Comparison of ENCODE assay signal across 11 cellular contexts in genomic region chr16:23842137-23842600, GRCh38. TPM values are rescaled to one million over a fixed set of nuclear protein-coding genes. Genes with fewer than 3 reads are reported as not detected.
A peak's percentile ranks its signal among the peaks of the same experiment; 100 is the strongest.
DNase-seq lines count a peak whose midpoint lies in the region; ATAC-seq and TF ChIP-seq lines count a peak whose summit lies in the region.
"Had no signal": no experiment of that assay in that cellular context is flagged by ENCODE, and none has a peak within 500 bp of the region (broad histone marks: within the 10 kb centered on the region; RNA-seq: fewer than 3 reads in every experiment).

No MANE protein-coding gene starts in this region.

- H3K36me3 Mint-ChIP-seq in activated T-helper 1 cell treated with anti-CD3 and anti-CD28 coated beads, Interleukin-12 subunit alpha, Interleukin-12 subunit beta, Interleukin-2, Interleukin-4 antibody, amounts not matched to agents 30 ng/mL and 10 ng/mL and 1 ng/mL, durations not matched to agents 14 hours and 24 hours and 36 hours (ENCODE audit: low read depth): peaks cover 63% of the 10 kb centered on the region

- peaks cover 1% of the 10 kb centered on the region for H3K27me3 Mint-ChIP-seq in activated T-helper 1 cell treated with anti-CD3 and anti-CD28 coated beads, Interleukin-12 subunit alpha, Interleukin-12 subunit beta, Interleukin-2, Interleukin-4 antibody, amounts not matched to agents 30 ng/mL and 10 ng/mL and 1 ng/mL, durations not matched to agents 14 hours and 24 hours and 36 hours (ENCODE audit: insufficient read depth)

- no peaks in the 10 kb centered on the region for H3K4me1 ChIP-seq in foreskin keratinocyte

- intact Hi-C loops in activated T-helper 1 cell treated with anti-CD3 and anti-CD28 coated beads, Interleukin-12 subunit alpha, Interleukin-12 subunit beta, Interleukin-2, Interleukin-4 antibody, amounts not matched to agents 30 ng/mL and 10 ng/mL and 1 ng/mL, durations not matched to agents 14 hours and 24 hours and 36 hours (cut with micrococcal nuclease): loop anchor here (1.0 to 10.0 kb wide), 12 partner anchors 10 to 1173 kb away; partner anchors contain the start of genes ARHGAP17 and GGA2
- intact Hi-C loops in head of caudate nucleus (cut with DNase I): no loop called here

- H3K4me1 Mint-ChIP-seq in activated T-helper 1 cell treated with anti-CD3 and anti-CD28 coated beads, Interleukin-12 subunit alpha, Interleukin-12 subunit beta, Interleukin-2, Interleukin-4 antibody, amounts not matched to agents 30 ng/mL and 10 ng/mL and 1 ng/mL, durations not matched to agents 14 hours and 24 hours and 36 hours (ENCODE audit: low read depth): peaks cover 83% of the 10 kb centered on the region

- H3K27ac ChIP-seq in foreskin keratinocyte: no peak overlapping the region

- DNase-seq in GM13976 (ENCODE audit: low spot score): peak; percentile 67
- DNase-seq in activated T-helper 1 cell treated with anti-CD3 and anti-CD28 coated beads, Interleukin-12 subunit alpha, Interleukin-12 subunit beta, Interleukin-2, Interleukin-4 antibody, amounts not matched to agents 30 ng/mL and 10 ng/mL and 1 ng/mL, durations not matched to agents 14 hours and 24 hours and 36 hours (ENCODE audit: low spot score): no peak
- DNase-seq in DMS53 (lab: John Stamatoyannopoulos, UW): no peak
- no peak for DNase-seq in NCI-H2107 (lab: John Stamatoyannopoulos, UW)
- DNase-seq in head of caudate nucleus: no peak
- no peak for DNase-seq in foreskin keratinocyte
- DNase-seq: activated gamma-delta T cell, nephron progenitor cell had no signal

- peaks cover 30% of the 10 kb centered on the region for H3K27me3 ChIP-seq in foreskin keratinocyte

- peak overlapping the region; percentile 93 for H3K27ac Mint-ChIP-seq in activated T-helper 1 cell treated with anti-CD3 and anti-CD28 coated beads, Interleukin-12 subunit alpha, Interleukin-12 subunit beta, Interleukin-2, Interleukin-4 antibody, amounts not matched to agents 30 ng/mL and 10 ng/mL and 1 ng/mL, durations not matched to agents 14 hours and 24 hours and 36 hours
- H3K27ac Mint-ChIP-seq: nephron progenitor cell had no signal

- peak overlapping the region; percentile 64 for H3K4me3 Mint-ChIP-seq in activated T-helper 1 cell treated with anti-CD3 and anti-CD28 coated beads, Interleukin-12 subunit alpha, Interleukin-12 subunit beta, Interleukin-2, Interleukin-4 antibody, amounts not matched to agents 30 ng/mL and 10 ng/mL and 1 ng/mL, durations not matched to agents 14 hours and 24 hours and 36 hours
- H3K4me3 Mint-ChIP-seq: nephron progenitor cell had no signal

- in situ Hi-C loops in GM13976 (cut with MboI; ENCODE audit: low sequenced_read_pairs, unreplicated experiment): no loop called here

- ATAC-seq in GM19463 (IDR thresholded peaks at IDR 0.05; ENCODE audit: unreplicated experiment): peak; percentile 72
- ATAC-seq in HG03135 (IDR thresholded peaks at IDR 0.05; ENCODE audit: unreplicated experiment): peak; percentile 55
- no peak for ATAC-seq in foreskin keratinocyte
- ATAC-seq: Panc1 had no signal

- no peak for TF ChIP-seq CTCF in GM13976 (IDR thresholded peaks at IDR 0.05; ENCODE audit: borderline replicate concordance, control extremely low read depth, extremely low read depth, insufficient read depth, missing control alignments)
- TF ChIP-seq CTCF in foreskin keratinocyte (conservative IDR thresholded peaks at IDR 0.05): no peak

- H3K9me3 Mint-ChIP-seq in activated T-helper 1 cell treated with anti-CD3 and anti-CD28 coated beads, Interleukin-12 subunit alpha, Interleukin-12 subunit beta, Interleukin-2, Interleukin-4 antibody, amounts not matched to agents 30 ng/mL and 10 ng/mL and 1 ng/mL, durations not matched to agents 14 hours and 24 hours and 36 hours: no peaks in the 10 kb centered on the region
- H3K9me3 Mint-ChIP-seq: nephron progenitor cell had no signal

RNA-seq across cellular contexts. Expression of gene PRKCB, which starts 6.4 kb away (rescaled TPM):
- total RNA-seq in activated T-helper 1 cell treated with anti-CD3 and anti-CD28 coated beads, Interleukin-12 subunit alpha, Interleukin-12 subunit beta, Interleukin-2, Interleukin-4 antibody, amounts not matched to agents 30 ng/mL and 10 ng/mL and 1 ng/mL, durations not matched to agents 14 hours and 24 hours and 36 hours: 100 and 109 TPM in 2 replicates
- total RNA-seq in foreskin keratinocyte: 0.20 TPM in 1 of 2 replicates, not detected in the other
- 0.01 TPM in 1 of 2 replicates, not detected in the other for polyA plus RNA-seq in foreskin keratinocyte

Comparison
In these comparisons a context has a peak if more than half of its experiments do, and no peak if none do; other contexts are left out.
1. RNA of gene PRKCB, which starts 6.4 kb away (total RNA-seq): 100 to 109 TPM in activated T-helper 1 cell treated with anti-CD3 and anti-CD28 coated beads, Interleukin-12 subunit alpha, Interleukin-12 subunit beta, Interleukin-2, Interleukin-4 antibody, amounts not matched to agents 30 ng/mL and 10 ng/mL and 1 ng/mL, durations not matched to agents 14 hours and 24 hours and 36 hours; 0.20 TPM in foreskin keratinocyte; every median in the first group is over 10 times any median in the second.